In genomic region chr6:40695114-40695513, GRCh38 we compare ENCODE assay signal across 1 cellular context.
TF ChIP-seq lines count a peak whose summit lies in the region.

No MANE protein-coding gene starts in this region.

TF ChIP-seq in GM23338, 12 proteins besides CTCF, POLR2A, EP300 and RAD21 (continued from another document):
- no peak for TF ChIP-seq ZNF462 (CRISPR knock-in tag; IDR thresholded peaks at IDR 0.05)
